Comparison of ENCODE assay signal across 17 cellular contexts in genomic region chr9:19119241-19119640, GRCh38. TPM values are rescaled to one million over a fixed set of nuclear protein-coding genes. Genes with fewer than 3 reads are reported as not detected.
A peak's percentile ranks its signal among the peaks of the same experiment; 100 is the strongest.
DNase-seq lines count a peak whose midpoint lies in the region; ATAC-seq and TF ChIP-seq lines count a peak whose summit lies in the region.
"Had no signal": no experiment of that assay in that cellular context is flagged by ENCODE, and none has a peak within 500 bp of the region (broad histone marks: within the 10 kb centered on the region; RNA-seq: fewer than 3 reads in every experiment).

No MANE protein-coding gene starts in this region.

- H3K27ac Mint-ChIP-seq in activated CD8-positive, alpha-beta T cell treated with anti-CD3 and anti-CD28 coated beads for 36 hours: peak overlapping the region; percentile 38
- H3K27ac Mint-ChIP-seq in activated CD8-positive, alpha-beta T cell treated with anti-CD3 and anti-CD28 coated beads, Interleukin-2, amount 10 ng/mL, durations not matched to agents 7 days and 5 days: no peak overlapping the region
- H3K27ac Mint-ChIP-seq in dendritic cell treated with granulocyte-macrophage colony-stimulating factor and Interleukin-4, amounts not matched to agents 40 ng/mL and 50 ng/mL, for 4 days: peak overlapping the region; percentile 53

- 50 to 57% (median 50%) methylated on average over 3 of the region's 3 CpGs for WGBS in psoas muscle, 3 donors

- H3K9me3 ChIP-seq in psoas muscle (no peaks in the 10 kb centered on the region), tibial artery (no peaks in the 10 kb centered on the region)
- H3K9me3 ChIP-seq: Caco-2, HAP-1, thoracic aorta had no signal

- no peaks in the 10 kb centered on the region for H3K27me3 Mint-ChIP-seq in activated CD8-positive, alpha-beta T cell treated with anti-CD3 and anti-CD28 coated beads for 36 hours
- H3K27me3 Mint-ChIP-seq in activated CD8-positive, alpha-beta T cell treated with anti-CD3 and anti-CD28 coated beads, Interleukin-2, amount 10 ng/mL, durations not matched to agents 7 days and 5 days (ENCODE audit: low read depth): no peaks in the 10 kb centered on the region
- no peaks in the 10 kb centered on the region for H3K27me3 Mint-ChIP-seq in dendritic cell treated with granulocyte-macrophage colony-stimulating factor and Interleukin-4, amounts not matched to agents 40 ng/mL and 50 ng/mL, for 4 days

- H3K27me3 ChIP-seq in psoas muscle (ENCODE audit: insufficient read depth in 3 of 3, low read length in 2 of 3) (no peaks in the 10 kb centered on the region), tibial artery (no peaks in the 10 kb centered on the region)

- H3K4me3 ChIP-seq in psoas muscle: no peak overlapping the region
- H3K4me3 ChIP-seq in tibial artery: no peak overlapping the region
- H3K4me3 ChIP-seq: HAP-1, thoracic aorta had no signal

- no peak for ATAC-seq in activated CD8-positive, alpha-beta T cell treated with anti-CD3 and anti-CD28 coated beads for 36 hours
- ATAC-seq in activated CD8-positive, alpha-beta T cell treated with anti-CD3 and anti-CD28 coated beads, Interleukin-2, amount 10 ng/mL, durations not matched to agents 7 days and 5 days: no peak
- peak in 1 of 4 donors; percentile 1 for ATAC-seq in psoas muscle
- no peak for ATAC-seq in sciatic nerve
- ATAC-seq: activated CD4-positive, CD25-positive, alpha-beta regulatory T cell treated with anti-CD3 and anti-CD28 coated beads, Interleukin-2, amount 50 U/mL, for 24 hours; Panc1 had no signal

- peaks cover 74% of the 10 kb centered on the region for H3K36me3 Mint-ChIP-seq in activated CD8-positive, alpha-beta T cell treated with anti-CD3 and anti-CD28 coated beads for 36 hours (ENCODE audit: low read depth)
- H3K36me3 Mint-ChIP-seq in activated CD8-positive, alpha-beta T cell treated with anti-CD3 and anti-CD28 coated beads, Interleukin-2, amount 10 ng/mL, durations not matched to agents 7 days and 5 days (ENCODE audit: low read depth): peaks cover 84% of the 10 kb centered on the region
- H3K36me3 Mint-ChIP-seq in dendritic cell treated with granulocyte-macrophage colony-stimulating factor and Interleukin-4, amounts not matched to agents 40 ng/mL and 50 ng/mL, for 4 days (ENCODE audit: low read depth): peaks cover 93% of the 10 kb centered on the region

- peaks cover 65% of the 10 kb centered on the region for H3K4me1 ChIP-seq in psoas muscle
- H3K4me1 ChIP-seq in tibial artery: no peaks in the 10 kb centered on the region
- H3K4me1 ChIP-seq: Caco-2, HAP-1, parathyroid adenoma had no signal

- peaks cover 20% of the 10 kb centered on the region for H3K4me1 Mint-ChIP-seq in activated CD8-positive, alpha-beta T cell treated with anti-CD3 and anti-CD28 coated beads for 36 hours (ENCODE audit: low read depth)
- H3K4me1 Mint-ChIP-seq in activated CD8-positive, alpha-beta T cell treated with anti-CD3 and anti-CD28 coated beads, Interleukin-2, amount 10 ng/mL, durations not matched to agents 7 days and 5 days (ENCODE audit: low read depth): peaks cover 21% of the 10 kb centered on the region
- H3K4me1 Mint-ChIP-seq in dendritic cell treated with granulocyte-macrophage colony-stimulating factor and Interleukin-4, amounts not matched to agents 40 ng/mL and 50 ng/mL, for 4 days (ENCODE audit: low read depth): peaks cover 37% of the 10 kb centered on the region

- CTCF ChIA-PET in activated CD8-positive, alpha-beta T cell treated with anti-CD3 and anti-CD28 coated beads for 36 hours (lab: Charles Lee): interaction anchor here (1.1 to 1.2 kb wide), 2 partner anchors 55 to 70 kb away, joined by 4 to 6 read pairs; partner anchors contain the start of gene RRAGA
- CTCF ChIA-PET in activated CD8-positive, alpha-beta T cell treated with anti-CD3 and anti-CD28 coated beads, Interleukin-2, amount 10 ng/mL, durations not matched to agents 7 days and 5 days (lab: Charles Lee): interaction anchor here (1.5 kb wide), 1 partner anchor 55 kb away, joined by 3 read pairs; no protein-coding TSS in a partner anchor

- H3K4me3 Mint-ChIP-seq in activated CD8-positive, alpha-beta T cell treated with anti-CD3 and anti-CD28 coated beads for 36 hours: no peak overlapping the region
- no peak overlapping the region for H3K4me3 Mint-ChIP-seq in activated CD8-positive, alpha-beta T cell treated with anti-CD3 and anti-CD28 coated beads, Interleukin-2, amount 10 ng/mL, durations not matched to agents 7 days and 5 days
- H3K4me3 Mint-ChIP-seq in dendritic cell treated with granulocyte-macrophage colony-stimulating factor and Interleukin-4, amounts not matched to agents 40 ng/mL and 50 ng/mL, for 4 days: no peak overlapping the region

- intact Hi-C loops in activated CD8-positive, alpha-beta T cell treated with anti-CD3 and anti-CD28 coated beads for 36 hours (cut with micrococcal nuclease): no loop called here
- intact Hi-C loops in dendritic cell treated with granulocyte-macrophage colony-stimulating factor and Interleukin-4, amounts not matched to agents 40 ng/mL and 50 ng/mL, for 4 days (cut with micrococcal nuclease): no loop called here
- intact Hi-C loops in psoas muscle (cut with DNase I): no loop called here
- intact Hi-C loops in sciatic nerve (cut with DNase I): no loop called here
- intact Hi-C loops in tibial artery (cut with DNase I; ENCODE audit: low total_unique reads): no loop called here

- POLR2A ChIA-PET in activated CD8-positive, alpha-beta T cell treated with anti-CD3 and anti-CD28 coated beads for 36 hours (lab: Charles Lee): interaction anchor here (0.8 to 1.7 kb wide), 2 partner anchors 10 to 14 kb away, joined by 3 to 5 read pairs; no protein-coding TSS in a partner anchor
- POLR2A ChIA-PET in activated CD8-positive, alpha-beta T cell treated with anti-CD3 and anti-CD28 coated beads, Interleukin-2, amount 10 ng/mL, durations not matched to agents 7 days and 5 days (lab: Charles Lee): no interaction called here

- no peak for TF ChIP-seq CTCF in activated CD8-positive, alpha-beta T cell treated with anti-CD3 and anti-CD28 coated beads for 36 hours (IDR thresholded peaks at IDR 0.05)
- TF ChIP-seq CTCF in psoas muscle (IDR thresholded peaks at IDR 0.05) (no peak), tibial artery (IDR thresholded peaks at IDR 0.05) (no peak)

- no peak for DNase-seq in activated CD8-positive, alpha-beta T cell treated with anti-CD3 and anti-CD28 coated beads for 36 hours
- no peak for DNase-seq in activated CD8-positive, alpha-beta T cell treated with anti-CD3 and anti-CD28 coated beads, Interleukin-2, amount 10 ng/mL, durations not matched to agents 7 days and 5 days
- DNase-seq in MV-4-11 (lab: John Stamatoyannopoulos, UW) (peak; percentile 81), psoas muscle (no peak), sciatic nerve (ENCODE audit: low spot score) (no peak), tibial artery (no peak), DMS 273 treated with DMSO at 0.1 percent for 48 hours (lab: John Stamatoyannopoulos, UW) (no peak)
- DNase-seq: Caco-2, cerebellar nuclear complex, NCI-H1436, NCI-H510A had no signal

- H3K27ac ChIP-seq in psoas muscle (peak overlapping the region; percentile 100), tibial artery (no peak overlapping the region)
- H3K27ac ChIP-seq: parathyroid adenoma had no signal

- H3K36me3 ChIP-seq in psoas muscle (ENCODE audit: insufficient read depth in 1 of 2, low read depth in 1 of 2) (peaks cover 24 to 98% of the 10 kb centered on the region in 2 donors), tibial artery (peaks cover 52 to 95% (median 88%) of the 10 kb centered on the region in 3 donors)

- H3K9me3 Mint-ChIP-seq in activated CD8-positive, alpha-beta T cell treated with anti-CD3 and anti-CD28 coated beads for 36 hours: no peaks in the 10 kb centered on the region
- no peaks in the 10 kb centered on the region for H3K9me3 Mint-ChIP-seq in activated CD8-positive, alpha-beta T cell treated with anti-CD3 and anti-CD28 coated beads, Interleukin-2, amount 10 ng/mL, durations not matched to agents 7 days and 5 days (ENCODE audit: insufficient read depth)
- no peaks in the 10 kb centered on the region for H3K9me3 Mint-ChIP-seq in dendritic cell treated with granulocyte-macrophage colony-stimulating factor and Interleukin-4, amounts not matched to agents 40 ng/mL and 50 ng/mL, for 4 days

RNA-seq across cellular contexts. Expression of gene PLIN2, which starts 8.1 kb away (rescaled TPM):
- 100 to 1,000 TPM; 126 TPM for total RNA-seq in activated CD8-positive, alpha-beta T cell treated with anti-CD3 and anti-CD28 coated beads for 36 hours
- 10 to 100 TPM; 53.5 to 54.6 TPM for total RNA-seq in activated CD8-positive, alpha-beta T cell treated with anti-CD3 and anti-CD28 coated beads, Interleukin-2, amount 10 ng/mL, durations not matched to agents 7 days and 5 days
- total RNA-seq in psoas muscle: 1,000 to 10,000 TPM in 2 of 4 donors, 100 to 1,000 TPM in 2; 117 to 1,975 (median 1,047) TPM
- 1,000 to 10,000 TPM in 1 of 3 donors, 100 to 1,000 TPM in 2; 418 to 3,967 (median 710) TPM for polyA plus RNA-seq in psoas muscle
- total RNA-seq in sciatic nerve: 63.8 TPM

RNA-seq across cellular contexts. Expression of gene HAUS6, which starts 16.5 kb away (rescaled TPM):
- 10 to 100 TPM; 30.8 to 35.8 TPM for total RNA-seq in activated CD8-positive, alpha-beta T cell treated with anti-CD3 and anti-CD28 coated beads for 36 hours
- 10 to 100 TPM; 29.2 to 30.8 TPM for total RNA-seq in activated CD8-positive, alpha-beta T cell treated with anti-CD3 and anti-CD28 coated beads, Interleukin-2, amount 10 ng/mL, durations not matched to agents 7 days and 5 days
- total RNA-seq in psoas muscle (10 to 100 TPM in 1 of 4 donors, 1 to 10 TPM in 3; 3.3 to 10.9 (median 4.1) TPM), sciatic nerve (12.5 TPM)
- 1 to 10 TPM; 2.4 to 7.6 (median 5.6) TPM for polyA plus RNA-seq in psoas muscle
